Comparison of ENCODE assay signal across 9 cellular contexts in genomic region chr9:692636-693459, GRCh38.
DNase-seq lines count a peak whose midpoint lies in the region; ATAC-seq, FAIRE-seq and TF ChIP-seq lines count a peak whose summit lies in the region.
"Had no signal": no experiment of that assay in that cellular context is flagged by ENCODE, and none has a peak within 500 bp of the region (broad histone marks: within the 10 kb centered on the region; RNA-seq: fewer than 3 reads in every experiment).

No MANE protein-coding gene starts in this region.

- peak overlapping the region; percentile 30; the same call in 1 of the 2 replicates for H3K4me2 ChIP-seq in OCI-LY1 (ENCODE audit: low read length)
- H3K4me2 ChIP-seq in mesendoderm (ENCODE audit: low read length), result no peak overlapping the region

- H2BK120ac ChIP-seq in mesendoderm (ENCODE audit: low read depth, low read length), result no peak overlapping the region

- H3F3A ChIP-seq in OCI-LY1 (ENCODE audit: insufficient read depth, low read length), result no peaks in the 10 kb centered on the region

- H2AK5ac ChIP-seq in mesendoderm (ENCODE audit: low read length), result no peak overlapping the region

- TF ChIP-seq CTCF in OCI-LY1 (IDR thresholded peaks at IDR 0.05; ENCODE audit: low read length), result no peak
- no peak for TF ChIP-seq CTCF in thoracic aorta (IDR thresholded peaks at IDR 0.05)
- no peak for TF ChIP-seq CTCF in D721Med (IDR thresholded peaks at IDR 0.05; ENCODE audit: insufficient read depth, missing control alignments)

- H3K79me2 ChIP-seq in OCI-LY1 (ENCODE audit: insufficient read depth, low read length), result no peaks in the 10 kb centered on the region
- H3K79me2 ChIP-seq in mesendoderm (ENCODE audit: control insufficient read depth, insufficient read depth, low read length), result no peaks in the 10 kb centered on the region

- H3K4ac ChIP-seq in mesendoderm (ENCODE audit: low read depth, low read length), result no peak overlapping the region

- FAIRE-seq in D721Med (lab: Jason Lieb, UNC), result no peak

- H3K4me1 ChIP-seq in OCI-LY1 (ENCODE audit: insufficient read depth, low read length, severe bottlenecking) (peaks cover 30% of the 10 kb centered on the region), duodenal mucosa (ENCODE audit: control insufficient read depth in 1 of 2, insufficient read depth in 2 of 2, low read length in 2 of 2) (peaks cover 22% of the 10 kb centered on the region in 2 donors), mesendoderm (ENCODE audit: control insufficient read depth, low read depth, low read length) (peaks cover 9% of the 10 kb centered on the region), thoracic aorta (ENCODE audit: control insufficient read depth in 1 of 2, low read depth in 2 of 2) (peaks cover 43 to 92% of the 10 kb centered on the region in 2 donors)

- H3K4me1 Mint-ChIP-seq in activated T-helper 1 cell treated with anti-CD3 and anti-CD28 coated beads, Interleukin-12 subunit alpha, Interleukin-12 subunit beta, Interleukin-2, Interleukin-4 antibody, amounts not matched to agents 30 ng/mL and 10 ng/mL and 1 ng/mL, durations not matched to agents 14 hours and 24 hours and 36 hours (ENCODE audit: low read depth), result no peaks in the 10 kb centered on the region

- no peak for ATAC-seq in thoracic aorta (ENCODE audit: insufficient number of reproducible peaks, low FRiP score, low read depth)

- peak overlapping the region; percentile 59 for H3K56ac ChIP-seq in mesendoderm (ENCODE audit: low read length)

- H3K4me3 Mint-ChIP-seq in activated T-helper 1 cell treated with anti-CD3 and anti-CD28 coated beads, Interleukin-12 subunit alpha, Interleukin-12 subunit beta, Interleukin-2, Interleukin-4 antibody, amounts not matched to agents 30 ng/mL and 10 ng/mL and 1 ng/mL, durations not matched to agents 14 hours and 24 hours and 36 hours, result no peak overlapping the region

- H3K27me3 ChIP-seq in OCI-LY1 (ENCODE audit: insufficient read depth, low read length) (no peaks in the 10 kb centered on the region), duodenal mucosa (ENCODE audit: control insufficient read depth in 1 of 2, insufficient read depth in 2 of 2, low read length in 2 of 2) (no peaks in the 10 kb centered on the region), mesendoderm (ENCODE audit: insufficient read depth, low read length, poor library complexity) (no peaks in the 10 kb centered on the region), thoracic aorta (replicated peaks; ENCODE audit: insufficient read depth) (no peaks in the 10 kb centered on the region)

- DNase-seq in mesendoderm (peak; percentile 42), thoracic aorta (ENCODE audit: low spot score) (no peak), D721Med (ENCODE audit: insufficient read length, low spot score) (no peak), posterior cingulate gyrus (no peak), COR-L47 (lab: John Stamatoyannopoulos, UW) (no peak)
- DNase-seq in activated T-helper 1 cell treated with anti-CD3 and anti-CD28 coated beads, Interleukin-12 subunit alpha, Interleukin-12 subunit beta, Interleukin-2, Interleukin-4 antibody, amounts not matched to agents 30 ng/mL and 10 ng/mL and 1 ng/mL, durations not matched to agents 14 hours and 24 hours and 36 hours (ENCODE audit: low spot score), result no peak
- DNase-seq: NCI-H2171 had no signal

- no peak overlapping the region for H3K18ac ChIP-seq in mesendoderm (ENCODE audit: low read length)

- H3K9me3 ChIP-seq in OCI-LY1 (ENCODE audit: low read length) (no peaks in the 10 kb centered on the region), duodenal mucosa (ENCODE audit: control insufficient read depth in 1 of 2, low read length in 2 of 2) (no peaks in the 10 kb centered on the region), thoracic aorta (no peaks in the 10 kb centered on the region)

- no peaks in the 10 kb centered on the region for H3K36me3 ChIP-seq in OCI-LY1 (ENCODE audit: insufficient read depth, low read length)
- H3K36me3 ChIP-seq in duodenal mucosa (ENCODE audit: control insufficient read depth in 1 of 2, insufficient read depth in 2 of 2, low read length in 2 of 2), result peaks cover 0 to 3% of the 10 kb centered on the region in 2 donors
- H3K36me3 ChIP-seq in mesendoderm (ENCODE audit: control insufficient read depth, insufficient read depth, low read length), result no peaks in the 10 kb centered on the region
- H3K36me3 ChIP-seq in thoracic aorta, result no peaks in the 10 kb centered on the region

- H2AFZ ChIP-seq in OCI-LY1 (ENCODE audit: low read length), result no peak overlapping the region

- H2BK5ac ChIP-seq in mesendoderm (ENCODE audit: low read length), result no peak overlapping the region

- no peak overlapping the region for H4K5ac ChIP-seq in mesendoderm (ENCODE audit: low read length)

- H3K79me1 ChIP-seq in mesendoderm (ENCODE audit: low read length), result no peaks in the 10 kb centered on the region

- H3K27ac Mint-ChIP-seq in activated T-helper 1 cell treated with anti-CD3 and anti-CD28 coated beads, Interleukin-12 subunit alpha, Interleukin-12 subunit beta, Interleukin-2, Interleukin-4 antibody, amounts not matched to agents 30 ng/mL and 10 ng/mL and 1 ng/mL, durations not matched to agents 14 hours and 24 hours and 36 hours, result no peak overlapping the region

- no CpG with 5 or more reads among the region's 6 CpGs for WGBS in mesendoderm (ENCODE audit: extremely low coverage, insufficient coverage, low lambda C conversion rate)

- H4K20me1 ChIP-seq in OCI-LY1 (ENCODE audit: insufficient read depth, low read length), result no peaks in the 10 kb centered on the region

- no peaks in the 10 kb centered on the region for H3K9me3 Mint-ChIP-seq in activated T-helper 1 cell treated with anti-CD3 and anti-CD28 coated beads, Interleukin-12 subunit alpha, Interleukin-12 subunit beta, Interleukin-2, Interleukin-4 antibody, amounts not matched to agents 30 ng/mL and 10 ng/mL and 1 ng/mL, durations not matched to agents 14 hours and 24 hours and 36 hours

- intact Hi-C loops in posterior cingulate gyrus (cut with DNase I), result loop anchor here (5.0 kb wide), 1 partner anchor 59 kb away; no protein-coding TSS in a partner anchor
- intact Hi-C loops in activated T-helper 1 cell treated with anti-CD3 and anti-CD28 coated beads, Interleukin-12 subunit alpha, Interleukin-12 subunit beta, Interleukin-2, Interleukin-4 antibody, amounts not matched to agents 30 ng/mL and 10 ng/mL and 1 ng/mL, durations not matched to agents 14 hours and 24 hours and 36 hours (cut with micrococcal nuclease), result no loop called here

- H3K27me3 Mint-ChIP-seq in activated T-helper 1 cell treated with anti-CD3 and anti-CD28 coated beads, Interleukin-12 subunit alpha, Interleukin-12 subunit beta, Interleukin-2, Interleukin-4 antibody, amounts not matched to agents 30 ng/mL and 10 ng/mL and 1 ng/mL, durations not matched to agents 14 hours and 24 hours and 36 hours (ENCODE audit: insufficient read depth), result peaks cover 3% of the 10 kb centered on the region

- no peak overlapping the region for H2BK15ac ChIP-seq in mesendoderm (replicated peaks; ENCODE audit: low read depth)

- no peaks in the 10 kb centered on the region for H3K9me2 ChIP-seq in OCI-LY1 (ENCODE audit: low read depth, low read length)

- H3K9ac ChIP-seq in OCI-LY1 (ENCODE audit: low read length) (peak overlapping the region; percentile 1; the same call in 1 of the 2 replicates), duodenal mucosa (ENCODE audit: low read depth in 1 of 2, low read length in 2 of 2) (peak overlapping the region in 1 of 2 donors; percentile 27), mesendoderm (ENCODE audit: low read length) (peak overlapping the region; percentile 33)

- H3K23ac ChIP-seq in mesendoderm (ENCODE audit: low read length), result no peak overlapping the region

- no peaks in the 10 kb centered on the region for H3K36me3 Mint-ChIP-seq in activated T-helper 1 cell treated with anti-CD3 and anti-CD28 coated beads, Interleukin-12 subunit alpha, Interleukin-12 subunit beta, Interleukin-2, Interleukin-4 antibody, amounts not matched to agents 30 ng/mL and 10 ng/mL and 1 ng/mL, durations not matched to agents 14 hours and 24 hours and 36 hours (ENCODE audit: low read depth)

- H3K4me3 ChIP-seq in OCI-LY1 (ENCODE audit: low read depth, low read length, poor library complexity, severe bottlenecking) (no peak overlapping the region), duodenal mucosa (ENCODE audit: low read depth in 1 of 2, low read length in 2 of 2) (peak overlapping the region in 1 of 2 donors; percentile 5), mesendoderm (ENCODE audit: low read length) (no peak overlapping the region), thoracic aorta (peak overlapping the region; percentile 59)

- H3K27ac ChIP-seq in OCI-LY1 (ENCODE audit: low read depth, low read length, poor library complexity, severe bottlenecking) (peak overlapping the region; percentile 5), duodenal mucosa (ENCODE audit: low read depth, low read length) (peak overlapping the region; percentile 49), mesendoderm (ENCODE audit: low read depth, low read length) (no peak overlapping the region), thoracic aorta (peak overlapping the region; percentile 91 to 93)

- no peak overlapping the region for H4K8ac ChIP-seq in mesendoderm (ENCODE audit: low read depth, low read length)
